Comparison of ENCODE assay signal across 8 cellular contexts in genomic region chr19:49528211-49528771, GRCh38. TPM values are rescaled to one million over a fixed set of nuclear protein-coding genes. Genes with fewer than 3 reads are reported as not detected.
DNase-seq lines count a peak whose midpoint lies in the region; ATAC-seq and TF ChIP-seq lines count a peak whose summit lies in the region.

No MANE protein-coding gene starts in this region.

- H3K36me3 ChIP-seq in KMS-11 (ENCODE audit: insufficient read depth) (no peaks in the 10 kb centered on the region), endodermal cell (ENCODE audit: control insufficient read depth, insufficient read depth, low read length) (no peaks in the 10 kb centered on the region)
- H3K36me3 ChIP-seq in naive thymus-derived CD4-positive, alpha-beta T cell (ENCODE audit: control insufficient read depth in 2 of 3, insufficient read depth in 3 of 3, low read length in 3 of 3): peaks cover 0 to 4% (median 0%) of the 10 kb centered on the region in 3 experiments

- no peaks in the 10 kb centered on the region for H4K20me1 ChIP-seq in KMS-11 (ENCODE audit: insufficient read depth)

- intact Hi-C loops in naive thymus-derived CD4-positive, alpha-beta T cell (cut with micrococcal nuclease): no loop called here

- H3K4me1 ChIP-seq in KMS-11 (ENCODE audit: low read depth, poor library complexity, severe bottlenecking) (peaks cover 17% of the 10 kb centered on the region), endodermal cell (ENCODE audit: control insufficient read depth, insufficient read depth, low read length) (no peaks in the 10 kb centered on the region)
- H3K4me1 ChIP-seq in naive thymus-derived CD4-positive, alpha-beta T cell (ENCODE audit: control insufficient read depth in 2 of 2, insufficient read depth in 2 of 2, low read length in 2 of 2): peaks cover 9 to 15% of the 10 kb centered on the region in 2 donors

- H3K4me1 Mint-ChIP-seq in endodermal cell: no peaks in the 10 kb centered on the region
- H3K4me1 Mint-ChIP-seq in naive thymus-derived CD4-positive, alpha-beta T cell: peaks cover 19 to 42% (median 30%) of the 10 kb centered on the region in 7 donors

- peak overlapping the region; percentile 46 for H3K4me3 Mint-ChIP-seq in endodermal cell
- peak overlapping the region; percentile 80 to 90 (median 86) for H3K4me3 Mint-ChIP-seq in naive thymus-derived CD4-positive, alpha-beta T cell

- no peaks in the 10 kb centered on the region for H3K9me3 ChIP-seq in endodermal cell (ENCODE audit: control insufficient read depth, low read length)
- no peaks in the 10 kb centered on the region for H3K9me3 ChIP-seq in naive thymus-derived CD4-positive, alpha-beta T cell (ENCODE audit: control insufficient read depth in 2 of 3, low read length in 3 of 3)

- peaks cover 17% of the 10 kb centered on the region for H3K27me3 Mint-ChIP-seq in endodermal cell (ENCODE audit: insufficient read depth)
- H3K27me3 Mint-ChIP-seq in naive thymus-derived CD4-positive, alpha-beta T cell: peaks cover 0 to 9% (median 0%) of the 10 kb centered on the region in 5 donors

- TF ChIP-seq CTCF in KMS-11 (conservative IDR thresholded peaks at IDR 0.05; ENCODE audit: low read depth, low read length): no peak
- no peak for TF ChIP-seq CTCF in endodermal cell (conservative IDR thresholded peaks at IDR 0.05)

- no peak overlapping the region for H3K27ac ChIP-seq in KMS-11
- no peak overlapping the region for H3K27ac ChIP-seq in endodermal cell (ENCODE audit: low read depth, low read length)
- peak overlapping the region; percentile 45 for H3K27ac ChIP-seq in naive thymus-derived CD4-positive, alpha-beta T cell (ENCODE audit: low read depth, low read length)

- POLR2A ChIA-PET in naive thymus-derived CD4-positive, alpha-beta T cell (lab: Charles Lee): interaction anchor here (0.9 to 1.7 kb wide), 15 partner anchors 10 to 51 kb away, joined by 3 to 8 read pairs (median 4); partner anchors contain the start of gene RPL13A

- H3K4me3 ChIP-seq in KMS-11 (IDR thresholded peaks at IDR 0.05; ENCODE audit: insufficient read depth, low read depth, low read length) (no peak overlapping the region), endodermal cell (ENCODE audit: low read length) (no peak overlapping the region)
- H3K4me3 ChIP-seq in naive thymus-derived CD4-positive, alpha-beta T cell (ENCODE audit: low read length): peak overlapping the region; percentile 64

- CTCF ChIA-PET in naive thymus-derived CD4-positive, alpha-beta T cell (lab: Charles Lee): interaction anchor here (1.0 to 1.3 kb wide), 3 partner anchors 18 to 112 kb away, joined by 3 to 9 read pairs (median 4); no protein-coding TSS in a partner anchor

- DNase-seq in AG08396 (ENCODE audit: low spot score): peak; percentile 54
- no peak for DNase-seq in endodermal cell
- DNase-seq in naive thymus-derived CD4-positive, alpha-beta T cell: no peak
- DNase-seq in KBM-7: no peak

- H3K4me2 ChIP-seq in KMS-11: peak overlapping the region; percentile 42; the same call in 1 of the 2 replicates

- peak overlapping the region; percentile 28; the same call in 1 of the 2 replicates for H2AFZ ChIP-seq in KMS-11 (ENCODE audit: low read depth)

- H3K27ac Mint-ChIP-seq in endodermal cell: no peak overlapping the region
- H3K27ac Mint-ChIP-seq in naive thymus-derived CD4-positive, alpha-beta T cell: peak overlapping the region in 6 of 9 donors; percentile 59 to 87 (median 76)

- peaks cover 42% of the 10 kb centered on the region for H3K27me3 ChIP-seq in KMS-11 (ENCODE audit: insufficient read depth, low read depth)
- no peaks in the 10 kb centered on the region for H3K27me3 ChIP-seq in endodermal cell (ENCODE audit: control insufficient read depth, insufficient read depth, low read length, poor library complexity, severe bottlenecking)
- H3K27me3 ChIP-seq in naive thymus-derived CD4-positive, alpha-beta T cell (ENCODE audit: control insufficient read depth in 2 of 2, insufficient read depth in 2 of 2, low read length in 2 of 2): no peaks in the 10 kb centered on the region

- H3K79me2 ChIP-seq in KMS-11 (ENCODE audit: insufficient read depth, low read depth): no peaks in the 10 kb centered on the region

- no peaks in the 10 kb centered on the region for H3K9me3 Mint-ChIP-seq in endodermal cell
- no peaks in the 10 kb centered on the region for H3K9me3 Mint-ChIP-seq in naive thymus-derived CD4-positive, alpha-beta T cell

- ATAC-seq in naive thymus-derived CD4-positive, alpha-beta T cell: no peak
- no peak for ATAC-seq in GM19395 (IDR thresholded peaks at IDR 0.05; ENCODE audit: unreplicated experiment)
- no peak for ATAC-seq in GM19324 (IDR thresholded peaks at IDR 0.05; ENCODE audit: low FRiP score, unreplicated experiment)
- no peak for ATAC-seq in HG03432 (IDR thresholded peaks at IDR 0.05; ENCODE audit: unreplicated experiment)

- H3K9ac ChIP-seq in KMS-11 (no peak overlapping the region), endodermal cell (ENCODE audit: extremely low read depth, low read length, poor library complexity, severe bottlenecking) (no peak overlapping the region)

- 88 to 94% methylated on average over 16 to 25 of the region's 25 CpGs for WGBS in endodermal cell (ENCODE audit: insufficient coverage in 1 of 2, insufficient read length in 1 of 2), 2 experiments

- H3K36me3 Mint-ChIP-seq in endodermal cell (ENCODE audit: low read depth): peaks cover 34% of the 10 kb centered on the region
- peaks cover 2 to 8% (median 5%) of the 10 kb centered on the region in 5 donors for H3K36me3 Mint-ChIP-seq in naive thymus-derived CD4-positive, alpha-beta T cell

- in situ Hi-C loops in KBM-7 (cut with MboI; ENCODE audit: low pct_unique_long_range_greater_than_20kb, low sequenced_read_pairs): no loop called here

RNA-seq across cellular contexts. Expression of gene RCN3, which starts 0.5 kb away (rescaled TPM):
- 1 to 10 TPM; 4.9 to 9.0 TPM for total RNA-seq in endodermal cell
- polyA plus RNA-seq in endodermal cell (2013, experiment 1 of 2): 7.5 TPM
- polyA plus RNA-seq in endodermal cell (2013, experiment 2 of 2): 6.7 TPM
- total RNA-seq in naive thymus-derived CD4-positive, alpha-beta T cell: 10 to 100 TPM in 1 of 5 experiments, 1 to 10 TPM in 4; 1.9 to 14.5 (median 3.5) TPM
- 10 to 100 TPM in 1 of 2 donors, 1 to 10 TPM in 1; 6.9 to 12.3 TPM for polyA plus RNA-seq in naive thymus-derived CD4-positive, alpha-beta T cell

RNA-seq across cellular contexts. Expression of gene FCGRT, which starts 15.8 kb away (rescaled TPM):
- 10 to 100 TPM; 47.6 to 56.9 TPM for total RNA-seq in endodermal cell
- polyA plus RNA-seq in endodermal cell (2013, experiment 1 of 2): 28.7 TPM
- polyA plus RNA-seq in endodermal cell (2013, experiment 2 of 2): 27.4 TPM
- 100 to 1,000 TPM in 1 of 5 experiments, 10 to 100 TPM in 3, 1 to 10 TPM in 1; 8.2 to 177 (median 47.5) TPM for total RNA-seq in naive thymus-derived CD4-positive, alpha-beta T cell
- 100 to 1,000 TPM; 117 to 129 TPM for polyA plus RNA-seq in naive thymus-derived CD4-positive, alpha-beta T cell

RNA-seq across cellular contexts. Expression of gene RPS11, which starts 32.1 kb away (rescaled TPM):
- 1,000 to 10,000 TPM; 1,814 to 2,035 TPM for total RNA-seq in endodermal cell
- polyA plus RNA-seq in endodermal cell (2013, experiment 1 of 2): 2,952 TPM
- polyA plus RNA-seq in endodermal cell (2013, experiment 2 of 2): 2,847 TPM
- 1,000 to 10,000 TPM; 2,065 to 3,362 (median 2,972) TPM for total RNA-seq in naive thymus-derived CD4-positive, alpha-beta T cell
- 1,000 to 10,000 TPM; 2,125 to 2,254 TPM for polyA plus RNA-seq in naive thymus-derived CD4-positive, alpha-beta T cell

RNA-seq across cellular contexts. Expression of gene RPL13A, which starts 40.9 kb away (rescaled TPM):
- total RNA-seq in endodermal cell: 1,000 to 10,000 TPM; 2,434 to 3,023 TPM
- polyA plus RNA-seq in endodermal cell (2013, experiment 1 of 2): 2,455 TPM
- 2,303 TPM for polyA plus RNA-seq in endodermal cell (2013, experiment 2 of 2)
- 1,000 to 10,000 TPM; 2,467 to 6,044 (median 5,762) TPM for total RNA-seq in naive thymus-derived CD4-positive, alpha-beta T cell
- polyA plus RNA-seq in naive thymus-derived CD4-positive, alpha-beta T cell: 1,000 to 10,000 TPM; 3,356 to 4,438 TPM

RNA-seq across cellular contexts. Expression of gene NOSIP, which starts 52.1 kb away (rescaled TPM):
- total RNA-seq in endodermal cell: 10 to 100 TPM; 58.0 to 62.3 TPM
- polyA plus RNA-seq in endodermal cell (2013, experiment 1 of 2): 62.3 TPM
- 59.5 TPM for polyA plus RNA-seq in endodermal cell (2013, experiment 2 of 2)
- 100 to 1,000 TPM; 222 to 267 (median 228) TPM for total RNA-seq in naive thymus-derived CD4-positive, alpha-beta T cell
- polyA plus RNA-seq in naive thymus-derived CD4-positive, alpha-beta T cell: 1,000 to 10,000 TPM in 1 of 2 donors, 100 to 1,000 TPM in 1; 933 to 1,232 TPM
